Comparison of ENCODE assay signal across 10 cellular contexts in genomic region chrX:13662537-13662841, GRCh38. TPM values are rescaled to one million over a fixed set of nuclear protein-coding genes. Genes with fewer than 3 reads are reported as not detected.
DNase-seq lines count a peak whose midpoint lies in the region; ATAC-seq, FAIRE-seq and TF ChIP-seq lines count a peak whose summit lies in the region.
"Had no signal": no experiment of that assay in that cellular context is flagged by ENCODE, and none has a peak within 500 bp of the region (broad histone marks: within the 10 kb centered on the region; RNA-seq: fewer than 3 reads in every experiment).

No MANE protein-coding gene starts in this region.

- DNase-seq in GM12865 (ENCODE audit: low read depth) (no peak), GM12878 (ENCODE audit: low read depth, low spot score) (no peak), mucosa of descending colon (no peak), posterior cingulate gyrus (no peak), DMS153 treated with DMSO at 0.1 percent for 48 hours (lab: John Stamatoyannopoulos, UW; ENCODE audit: unreplicated experiment) (no peak), NCI-H2029 treated with DMSO at 0.1 percent for 48 hours (lab: John Stamatoyannopoulos, UW) (no peak)
- DNase-seq: foreskin keratinocyte, NCI-H146 had no signal

- intact Hi-C loops in GM12878 (cut with micrococcal nuclease; ENCODE audit: unreplicated experiment) (loop anchor here (10.0 kb wide), 1 partner anchor 718 kb away; no protein-coding TSS in a partner anchor), mucosa of descending colon (cut with DNase I, micrococcal nuclease) (loop anchor here in 1 of 2 donors (5.0 kb wide), 1 partner anchor 370 kb away; no protein-coding TSS in a partner anchor), posterior cingulate gyrus (cut with DNase I) (no loop called here)

- TSS peak; percentile 53 for BruUV-seq in GM12878 (replicated peaks; lab: Mats Ljungman, UMichigan)

- H3K4me1 ChIP-seq in ACC112 (ENCODE audit: control insufficient read depth, insufficient read depth, low read length, unreplicated experiment) (peaks cover 33% of the 10 kb centered on the region), GM12878 (ENCODE audit: control insufficient read depth, insufficient read depth, low read length) (peaks cover 11% of the 10 kb centered on the region), mucosa of descending colon (ENCODE audit: low read depth) (no peaks in the 10 kb centered on the region)

- in situ Hi-C loops in GM12878 (cut with MboI), result loop anchor here (25.0 kb wide), 1 partner anchor 700 kb away; no protein-coding TSS in a partner anchor

- TF ChIP-seq CTCF in GM12865 (IDR thresholded peaks at IDR 0.05; ENCODE audit: insufficient read depth, low read depth, low read length, missing control alignments), result no peak
- TF ChIP-seq CTCF in GM12878 (IDR thresholded peaks at IDR 0.05 in 2 of 3, conservative IDR thresholded peaks at IDR 0.05 in 1 of 3; ENCODE audit: control insufficient read depth in 2 of 3, extremely low read depth in 1 of 3, insufficient read depth in 1 of 3, low read depth in 3 of 3, low read length in 3 of 3), result no peak
- no peak for TF ChIP-seq CTCF in mucosa of descending colon (IDR thresholded peaks at IDR 0.05)

- SMC1A ChIA-PET in GM12878 (lab: Charles Lee; ENCODE audit: uncharacterized antibody, unreplicated experiment), result interaction anchor here (0.7 to 6.5 kb wide), 22 partner anchors 7 to 192 kb away, joined by 3 to 115 read pairs (median 4); partner anchors contain the start of genes OFD1, RAB9A and TRAPPC2

- POLR2A ChIA-PET in GM12878 (lab: Charles Lee), result interaction anchor here (0.8 to 2.1 kb wide), 16 partner anchors 9 to 366 kb away, joined by 3 to 10 read pairs (median 4); partner anchors contain the start of genes OFD1 and TRAPPC2

- peak overlapping the region; percentile 51 for H3K4me2 ChIP-seq in GM12878 (ENCODE audit: control insufficient read depth, insufficient read depth)

- H3K9ac ChIP-seq in GM12878 (ENCODE audit: control insufficient read depth, insufficient read depth, low read length), result peak overlapping the region; percentile 54

- TF ChIP-seq RAD21 in GM12878 (IDR thresholded peaks at IDR 0.05; ENCODE audit: insufficient read depth, low read depth, low read length), result no peak

- RAD21 ChIA-PET in GM12878 (lab: Charles Lee; ENCODE audit: unreplicated experiment), result interaction anchor here (0.8 to 3.1 kb wide), 16 partner anchors 23 to 575 kb away, joined by 3 to 38 read pairs (median 4); partner anchors contain the start of genes OFD1, RAB9A and TRAPPC2

- FAIRE-seq in GM12878 (lab: Jason Lieb, UNC), result no peak

- H3K9me3 ChIP-seq in GM12878 (replicated peaks; ENCODE audit: control insufficient read depth, insufficient read depth, low read length) (no peaks in the 10 kb centered on the region), mucosa of descending colon (no peaks in the 10 kb centered on the region)

- TF ChIP-seq EP300 in GM12878 (IDR thresholded peaks at IDR 0.05; ENCODE audit: borderline replicate concordance in 1 of 2, control insufficient read depth in 1 of 2, low read depth in 2 of 2, low read length in 2 of 2), result no peak

- H3K36me3 ChIP-seq in ACC112 (ENCODE audit: insufficient read depth, low read length), result no peaks in the 10 kb centered on the region
- peaks cover 0 to 4% of the 10 kb centered on the region in 2 experiments; a peak in 1 of 4 replicates for H3K36me3 ChIP-seq in GM12878 (ENCODE audit: control insufficient read depth in 2 of 2, insufficient read depth in 2 of 2, low read length in 1 of 2)
- H3K36me3 ChIP-seq in mucosa of descending colon (ENCODE audit: low read depth), result no peaks in the 10 kb centered on the region

- CTCF ChIA-PET in GM12878 (lab: Yijun Ruan, JAX), result interaction anchor here (0.8 to 3.0 kb wide), 16 partner anchors 14 to 370 kb away, joined by 3 to 23 read pairs (median 6); partner anchors contain the start of genes GEMIN8, OFD1, RAB9A and TRAPPC2

- H4K20me1 ChIP-seq in GM12878 (ENCODE audit: control insufficient read depth, insufficient read depth), result no peaks in the 10 kb centered on the region

- H3K27ac ChIP-seq in ACC112 (ENCODE audit: low read depth, low read length) (peak overlapping the region; percentile 76), GM12878 (ENCODE audit: control insufficient read depth, insufficient read depth) (peak overlapping the region; percentile 83)
- H3K27ac ChIP-seq: foreskin keratinocyte had no signal

- H3K4me3 ChIP-seq in ACC112 (ENCODE audit: low read depth, low read length) (peak overlapping the region; percentile 82), GM12865 (ENCODE audit: low read depth, low read length) (peak overlapping the region; percentile 17; the same call in 1 of the 2 replicates), GM12878 (no peak overlapping the region), mucosa of descending colon (no peak overlapping the region)

- H3K79me2 ChIP-seq in ACC112 (ENCODE audit: control insufficient read depth, insufficient read depth, low read length, unreplicated experiment) (no peaks in the 10 kb centered on the region), GM12878 (ENCODE audit: control insufficient read depth, insufficient read depth, low read length) (peaks cover 6% of the 10 kb centered on the region)

- TF ChIP-seq POLR2A in GM12878 (IDR thresholded peaks at IDR 0.05; ENCODE audit: low read depth, low read length), result no peak

- peak; percentile 22 for ATAC-seq in GM12878
- ATAC-seq in mucosa of descending colon, result peak; percentile 34
- no peak for ATAC-seq in GM21576 (IDR thresholded peaks at IDR 0.05; ENCODE audit: unreplicated experiment)
- ATAC-seq: foreskin keratinocyte had no signal

- no peaks in the 10 kb centered on the region for H3K27me3 ChIP-seq in ACC112 (ENCODE audit: insufficient read depth, low read length)
- H3K27me3 ChIP-seq in GM12878 (replicated peaks in 1 of 2; ENCODE audit: control insufficient read depth in 2 of 2, insufficient read depth in 2 of 2, low read length in 1 of 2), result no peaks in the 10 kb centered on the region
- H3K27me3 ChIP-seq: foreskin keratinocyte had no signal

- H2AFZ ChIP-seq in ACC112 (ENCODE audit: low read length, unreplicated experiment), result peak overlapping the region; percentile 98
- peak overlapping the region; percentile 24; the same call in 1 of the 2 replicates for H2AFZ ChIP-seq in GM12878 (ENCODE audit: control insufficient read depth, low read depth, low read length)

- 38% methylated on average over 1 of the region's 1 CpG for WGBS in GM12878 (ENCODE audit: insufficient coverage, insufficient replicate concordance, low lambda C conversion rate, missing lambda C conversion rate)

TF ChIP-seq in GM12878, 131 proteins besides CTCF, POLR2A, EP300 and RAD21:
- TF ChIP-seq ASH2L (IDR thresholded peaks at IDR 0.05; ENCODE audit: borderline replicate concordance, low read depth) (no peak), MEF2B (IDR thresholded peaks at IDR 0.05; ENCODE audit: partially characterized antibody, poor library complexity, severe bottlenecking) (peak; percentile 3), YY1 (IDR thresholded peaks at IDR 0.05; ENCODE audit: low read depth, low read length) (0 out of 2 replicates have a peak, but pooled peaks have one; percentile 10), IKZF1 (conservative IDR thresholded peaks at IDR 0.05) (0 out of 2 replicates have a peak, but pooled peaks have one; percentile 18), HDGF (IDR thresholded peaks at IDR 0.05) (no peak)

RNA-seq across cellular contexts. Expression of gene TCEANC, which starts 9.5 kb away (rescaled TPM):
- 7.1 and 8.4 TPM in 2 replicates for total RNA-seq in GM12878 (2013; cell fraction: nucleolus; rRNA removed)
- 2.9 and 4.7 TPM in 2 replicates for total RNA-seq in GM12878 (2014; rRNA removed)
- 3.7 and 3.8 TPM in 2 replicates for total RNA-seq in GM12878 (2014; rRNA removed; fragmentation: Illumina TruSeq; extraction: Trizol)
- total RNA-seq in GM12878 (2021), result 3.0 and 3.8 TPM in 2 replicates
- polyA plus RNA-seq in GM12878 (2011; ENCODE audit: low read depth), result 1.1 TPM
- 4.9 and 6.5 TPM in 2 replicates for polyA plus RNA-seq in GM12878 (2011; rRNA removed)
- 1.8 and 1.9 TPM in 2 replicates for polyA plus RNA-seq in GM12878 (2011; cell fraction: cytosol; rRNA removed)
- polyA plus RNA-seq in GM12878 (2011; cell fraction: nucleus; rRNA removed), result 4.4 TPM in 2 replicates
- polyA plus RNA-seq in GM12878 (2012), result 1.2 and 2.0 TPM in 2 replicates
- polyA plus RNA-seq in GM12878 (2014; fragmentation: Illumina TruSeq; extraction: Trizol), result 3.4 and 4.4 TPM in 2 replicates
- polyA plus RNA-seq in GM12878 (2014; fragmentation: Nextera tagmentation; extraction: Ambion mirVana), result 1 to 10 TPM; 1.5 to 4.0 TPM
- 1.9 and 2.0 TPM in 2 replicates for polyA plus RNA-seq in GM12878 (2014; rRNA removed)
- 1 to 10 TPM; 1.1 to 2.7 TPM for polyA plus RNA-seq in GM12878 (2016; fragmentation: Nextera tagmentation; extraction: Ambion mirVana)
- 5.3 and 5.7 TPM in 2 replicates for polyA minus RNA-seq in GM12878 (2011; rRNA and poly(A)+ RNA removed)
- 2.8 and 5.3 TPM in 2 replicates for polyA minus RNA-seq in GM12878 (2011; cell fraction: cytosol; rRNA and poly(A)+ RNA removed)
- polyA minus RNA-seq in GM12878 (2011; cell fraction: nucleus; rRNA and poly(A)+ RNA removed), result 5.6 and 8.3 TPM in 2 replicates
- 1 to 10 TPM; 4.0 to 5.3 (median 4.8) TPM for total RNA-seq in mucosa of descending colon

RNA-seq across cellular contexts. Expression of gene RAB9A, which starts 26.4 kb away (rescaled TPM):
- 34.3 and 39.0 TPM in 2 replicates for total RNA-seq in GM12878 (2013; cell fraction: nucleolus; rRNA removed)
- total RNA-seq in GM12878 (2014; rRNA removed) (42.1 and 54.1 TPM in 2 replicates), GM12878 (2014; rRNA removed; fragmentation: Illumina TruSeq; extraction: Trizol) (50.5 and 53.1 TPM in 2 replicates), GM12878 (2021) (43.2 and 44.2 TPM in 2 replicates), mucosa of descending colon (10 to 100 TPM; 38.1 to 49.5 (median 40.8) TPM)
- 21.1 TPM for polyA plus RNA-seq in GM12878 (2011; ENCODE audit: low read depth)
- polyA plus RNA-seq in GM12878 (2011; rRNA removed) (142 and 180 TPM in 2 replicates), GM12878 (2014; fragmentation: Illumina TruSeq; extraction: Trizol) (47.0 and 68.3 TPM in 2 replicates), GM12878 (2014; fragmentation: Nextera tagmentation; extraction: Ambion mirVana) (10 to 100 TPM; 49.2 to 49.3 TPM), GM12878 (2014; rRNA removed) (52.4 and 64.6 TPM in 2 replicates), GM12878 (2016; fragmentation: Nextera tagmentation; extraction: Ambion mirVana) (10 to 100 TPM; 64.8 to 76.4 TPM)
- polyA plus RNA-seq in GM12878 (2011; cell fraction: cytosol; rRNA removed), result 58.5 and 62.9 TPM in 2 replicates
- polyA plus RNA-seq in GM12878 (2011; cell fraction: nucleus; rRNA removed), result 50.2 and 59.5 TPM in 2 replicates
- 31.9 and 49.2 TPM in 2 replicates for polyA plus RNA-seq in GM12878 (2012)
- 52.1 and 73.6 TPM in 2 replicates for polyA minus RNA-seq in GM12878 (2011; rRNA and poly(A)+ RNA removed)
- polyA minus RNA-seq in GM12878 (2011; cell fraction: cytosol; rRNA and poly(A)+ RNA removed), result 26.5 and 27.1 TPM in 2 replicates
- polyA minus RNA-seq in GM12878 (2011; cell fraction: nucleus; rRNA and poly(A)+ RNA removed), result 14.7 and 17.5 TPM in 2 replicates

Comparison
In these comparisons a context has a peak if more than half of its experiments do, and no peak if none do; other contexts are left out.
1. H3K4me3 ChIP-seq: peak in ACC112 (single experiment) and GM12865 (single experiment); none in GM12878 (single experiment) and mucosa of descending colon (single experiment).